In genomic region chr4:144572660-144573059, GRCh38 we compare ENCODE assay signal across 1 cellular context.
TF ChIP-seq lines count a peak whose summit lies in the region.

No MANE protein-coding gene starts in this region.

TF ChIP-seq in HCT116, 20 proteins besides CTCF, POLR2A, EP300 and RAD21 (continued from another document):
- TF ChIP-seq REST (IDR thresholded peaks at IDR 0.05; ENCODE audit: low read depth) (no peak), CBX3 (IDR thresholded peaks at IDR 0.05; ENCODE audit: low read depth) (no peak), EGR1 (IDR thresholded peaks at IDR 0.05; ENCODE audit: low read depth) (no peak), ATF3 (IDR thresholded peaks at IDR 0.05) (no peak), EZH2phosphoT487 (IDR thresholded peaks at IDR 0.05; ENCODE audit: borderline replicate concordance) (no peak)
